ENCODE assay signal across 2 cellular contexts in the genomic region with DNA sequence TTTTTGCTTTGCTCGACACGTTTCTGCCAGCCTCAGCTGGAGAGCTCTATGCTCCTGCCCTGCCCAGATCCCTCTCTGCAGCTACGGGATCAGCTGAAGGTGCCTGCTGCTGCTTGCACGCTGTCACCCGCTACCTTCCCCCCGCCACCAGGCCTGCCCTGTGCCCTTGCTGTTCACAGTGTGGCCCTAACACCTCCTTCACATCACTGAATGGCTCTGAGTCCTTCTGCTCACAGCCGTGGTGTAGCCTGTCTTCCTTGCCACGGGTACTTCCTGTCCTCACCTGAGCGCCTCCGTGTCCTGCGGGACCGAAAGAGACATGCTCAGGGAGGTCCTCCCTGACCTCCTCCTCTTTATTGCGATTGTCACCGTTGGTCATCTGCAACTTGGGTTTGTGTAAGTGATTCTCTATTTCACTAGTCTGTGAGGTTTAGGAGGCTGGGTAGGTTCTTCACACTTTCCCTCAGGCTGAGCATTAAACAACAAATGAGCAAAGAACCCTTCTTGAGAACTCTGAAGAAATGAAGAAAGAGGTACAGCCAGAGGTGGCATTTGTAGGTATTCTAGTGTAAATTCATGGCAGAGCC.
TF ChIP-seq lines count a peak whose summit lies in the region.

No MANE protein-coding gene starts in this region.

TF ChIP-seq in H1, 55 proteins besides CTCF, POLR2A, EP300 and RAD21 (continued from another document):
- no peak for TF ChIP-seq KDM4A (IDR thresholded peaks at IDR 0.05; ENCODE audit: low read depth, low read length, severe bottlenecking)
- no peak for TF ChIP-seq RFX5 (IDR thresholded peaks at IDR 0.05; ENCODE audit: borderline replicate concordance, low read depth, low read length)
- TF ChIP-seq SP1 (IDR thresholded peaks at IDR 0.05; ENCODE audit: low read depth, low read length) = no peak
- no peak for TF ChIP-seq CBX5 (IDR thresholded peaks at IDR 0.05; ENCODE audit: low read depth, low read length)
- TF ChIP-seq POU5F1 (IDR thresholded peaks at IDR 0.05; ENCODE audit: low read depth, low read length) = no peak
- no peak for TF ChIP-seq TAF1 (IDR thresholded peaks at IDR 0.05; ENCODE audit: low read depth, low read length)
- no peak for TF ChIP-seq EZH2 (IDR thresholded peaks at IDR 0.05; ENCODE audit: low read depth, low read length, severe bottlenecking)
- TF ChIP-seq, protein P1, sequence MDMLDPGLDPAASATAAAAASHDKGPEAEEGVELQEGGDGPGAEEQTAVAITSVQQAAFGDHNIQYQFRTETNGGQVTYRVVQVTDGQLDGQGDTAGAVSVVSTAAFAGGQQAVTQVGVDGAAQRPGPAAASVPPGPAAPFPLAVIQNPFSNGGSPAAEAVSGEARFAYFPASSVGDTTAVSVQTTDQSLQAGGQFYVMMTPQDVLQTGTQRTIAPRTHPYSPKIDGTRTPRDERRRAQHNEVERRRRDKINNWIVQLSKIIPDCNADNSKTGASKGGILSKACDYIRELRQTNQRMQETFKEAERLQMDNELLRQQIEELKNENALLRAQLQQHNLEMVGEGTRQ (IDR thresholded peaks at IDR 0.05; ENCODE audit: low read length) = no peak
- no peak for TF ChIP-seq SP4 (IDR thresholded peaks at IDR 0.05; ENCODE audit: low read length)
- no peak for TF ChIP-seq CEBPB (IDR thresholded peaks at IDR 0.05; ENCODE audit: low read depth, low read length)
- TF ChIP-seq TAF7 (optimal IDR thresholded peaks at IDR 0.05; ENCODE audit: borderline replicate concordance, low read depth, low read length) = no peak
- TF ChIP-seq CBX8 (IDR thresholded peaks at IDR 0.05; ENCODE audit: borderline replicate concordance, low read depth, low read length) = no peak
- no peak for TF ChIP-seq GTF2F1 (IDR thresholded peaks at IDR 0.05; ENCODE audit: borderline replicate concordance, low read depth, low read length)
- no peak for TF ChIP-seq SP2 (IDR thresholded peaks at IDR 0.05; ENCODE audit: low read length)
- TF ChIP-seq CTBP2 (IDR thresholded peaks at IDR 0.05; ENCODE audit: borderline replicate concordance, insufficient read depth, insufficient read length, low read length) = no peak
TF ChIP-seq in H1: peak in this region for 0.

TF ChIP-seq in HEK293T, 16 proteins besides CTCF, POLR2A, EP300 and RAD21:
- TF ChIP-seq, protein P2, sequence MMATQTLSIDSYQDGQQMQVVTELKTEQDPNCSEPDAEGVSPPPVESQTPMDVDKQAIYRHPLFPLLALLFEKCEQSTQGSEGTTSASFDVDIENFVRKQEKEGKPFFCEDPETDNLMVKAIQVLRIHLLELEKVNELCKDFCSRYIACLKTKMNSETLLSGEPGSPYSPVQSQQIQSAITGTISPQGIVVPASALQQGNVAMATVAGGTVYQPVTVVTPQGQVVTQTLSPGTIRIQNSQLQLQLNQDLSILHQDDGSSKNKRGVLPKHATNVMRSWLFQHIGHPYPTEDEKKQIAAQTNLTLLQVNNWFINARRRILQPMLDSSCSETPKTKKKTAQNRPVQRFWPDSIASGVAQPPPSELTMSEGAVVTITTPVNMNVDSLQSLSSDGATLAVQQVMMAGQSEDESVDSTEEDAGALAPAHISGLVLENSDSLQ (IDR thresholded peaks at IDR 0.05) = no peak
- TF ChIP-seq NFRKB (IDR thresholded peaks at IDR 0.05) (no peak), SP1 (IDR thresholded peaks at IDR 0.05) (no peak), SUZ12 (IDR thresholded peaks at IDR 0.05) (no peak), ELF4 (IDR thresholded peaks at IDR 0.05) (no peak), LEF1 (IDR thresholded peaks at IDR 0.05; ENCODE audit: borderline replicate concordance) (no peak), ZNF384 (IDR thresholded peaks at IDR 0.05) (no peak)
